In the genomic region with DNA sequence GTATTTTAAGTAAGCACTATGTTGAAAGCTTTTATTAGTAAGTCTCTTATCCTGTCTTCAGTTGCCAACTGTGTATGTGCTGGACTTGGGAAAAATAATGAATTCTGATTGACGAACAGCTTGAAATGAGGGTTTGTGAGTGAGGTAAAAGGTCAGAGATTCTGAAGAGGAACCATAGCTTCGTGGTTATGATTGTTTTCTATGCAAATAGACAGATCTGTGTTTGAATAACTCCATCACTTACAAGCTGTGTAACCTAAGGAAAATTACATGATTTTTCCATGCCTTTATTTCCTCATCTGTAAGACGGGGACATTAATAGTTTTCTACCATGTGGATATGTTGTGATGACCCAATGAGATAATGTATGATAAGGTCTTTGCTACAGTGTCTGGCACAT, we compare ENCODE assay signal across 22 cellular contexts.
DNase-seq lines count a peak whose midpoint lies in the region; ATAC-seq, FAIRE-seq and TF ChIP-seq lines count a peak whose summit lies in the region.
"Had no signal": no experiment of that assay in that cellular context is flagged by ENCODE, and none has a peak within 500 bp of the region (broad histone marks: within the 10 kb centered on the region; RNA-seq: fewer than 3 reads in every experiment).

No MANE protein-coding gene starts in this region.

- TF ChIP-seq POLR2A in GM12891 (IDR thresholded peaks at IDR 0.05; ENCODE audit: low read depth, low read length): no peak

- no peak for TF ChIP-seq CTCF in VCaP (conservative IDR thresholded peaks at IDR 0.05)

- DNase-seq in GM12891 (ENCODE audit: insufficient read length, low spot score) (no peak), NCI-H526 treated with DMSO at 0.1 percent for 48 hours (lab: John Stamatoyannopoulos, UW) (peak; percentile 16), amygdala (lab: John Stamatoyannopoulos, UW) (no peak), middle frontal gyrus (ENCODE audit: extremely low spot score, low spot score) (no peak)
- DNase-seq in activated CD8-positive, alpha-beta memory T cell treated with anti-CD3 and anti-CD28 coated beads, Interleukin-2, amount 50 U/mL, for 48 hours: no peak
- DNase-seq: 8988T; ACHN; AML-193; BE2C; CD4-positive, alpha-beta T cell; CD8-positive, alpha-beta memory T cell; DMS 273 treated with DMSO at 0.1 percent for 48 hours; DND-41; GOT3; HFFc6 had no signal

- H3K4me1 Mint-ChIP-seq in stimulated activated memory B cell treated with anti-CD40 and anti-IgM and Interleukin-4, amounts not matched to agents 10 μg/mL and 1 μg/mL and 100 μg/mL, for 72 hours: peaks cover 11% of the 10 kb centered on the region
- H3K4me1 Mint-ChIP-seq: CD8-positive, alpha-beta memory T cell had no signal

- no peak overlapping the region for H3K4me3 Mint-ChIP-seq in stimulated activated memory B cell treated with anti-CD40 and anti-IgM and Interleukin-4, amounts not matched to agents 10 μg/mL and 1 μg/mL and 100 μg/mL, for 72 hours
- H3K4me3 Mint-ChIP-seq: CD14-positive monocyte; CD4-positive, alpha-beta T cell; CD8-positive, alpha-beta memory T cell; HFFc6 had no signal

- no peaks in the 10 kb centered on the region for H3K27me3 Mint-ChIP-seq in stimulated activated memory B cell treated with anti-CD40 and anti-IgM and Interleukin-4, amounts not matched to agents 10 μg/mL and 1 μg/mL and 100 μg/mL, for 72 hours
- H3K27me3 Mint-ChIP-seq: CD4-positive, alpha-beta T cell had no signal

- H3K36me3 Mint-ChIP-seq in stimulated activated memory B cell treated with anti-CD40 and anti-IgM and Interleukin-4, amounts not matched to agents 10 μg/mL and 1 μg/mL and 100 μg/mL, for 72 hours: no peaks in the 10 kb centered on the region
- H3K36me3 Mint-ChIP-seq: CD14-positive monocyte; CD8-positive, alpha-beta memory T cell had no signal

- ATAC-seq in stimulated activated memory B cell treated with anti-CD40 and anti-IgM and Interleukin-4, amounts not matched to agents 10 μg/mL and 1 μg/mL and 100 μg/mL, for 72 hours: peak; percentile 55
- ATAC-seq: A549 had no signal

- no peak overlapping the region for H3K27ac Mint-ChIP-seq in stimulated activated memory B cell treated with anti-CD40 and anti-IgM and Interleukin-4, amounts not matched to agents 10 μg/mL and 1 μg/mL and 100 μg/mL, for 72 hours
- H3K27ac Mint-ChIP-seq: CD14-positive monocyte; CD4-positive, alpha-beta T cell; CD8-positive, alpha-beta memory T cell; HFFc6 had no signal

- peak overlapping the region; percentile 5; the same call in 1 of the 2 replicates for H3K27ac ChIP-seq in VCaP
- H3K27ac ChIP-seq: A549; BLaER1 treated with 17β-estradiol and CSF1 and Interleukin-3, amounts not matched to agents 10 nM and 100 nM had no signal

- peak; percentile 72 for FAIRE-seq in GM12891 (lab: Jason Lieb, UNC)
- FAIRE-seq: D721Med, G401.6 had no signal

- no peaks in the 10 kb centered on the region for H3K9me3 Mint-ChIP-seq in stimulated activated memory B cell treated with anti-CD40 and anti-IgM and Interleukin-4, amounts not matched to agents 10 μg/mL and 1 μg/mL and 100 μg/mL, for 72 hours
- H3K9me3 Mint-ChIP-seq: CD4-positive, alpha-beta T cell; CD8-positive, alpha-beta memory T cell; HFFc6 had no signal

TF ChIP-seq in GM12891, 5 proteins besides CTCF, POLR2A, EP300 and RAD21:
- TF ChIP-seq POLR2AphosphoS5 (IDR thresholded peaks at IDR 0.05; ENCODE audit: low read depth, low read length): no peak
- no peak for TF ChIP-seq POU2F2 (IDR thresholded peaks at IDR 0.05; ENCODE audit: low read depth, low read length)
- no peak for TF ChIP-seq PAX5 (IDR thresholded peaks at IDR 0.05; ENCODE audit: insufficient read depth, low read length, severe bottlenecking)
- TF ChIP-seq TAF1 (IDR thresholded peaks at IDR 0.05; ENCODE audit: low read depth, low read length): no peak
- TF ChIP-seq SPI1 (IDR thresholded peaks at IDR 0.05; ENCODE audit: low read depth, low read length): no peak
